In genomic region chr6:32609731-32610640, GRCh38 we compare ENCODE assay signal across 8 cellular contexts. TPM values are rescaled to one million over a fixed set of nuclear protein-coding genes. Genes with fewer than 3 reads are reported as not detected.
A peak's percentile ranks its signal among the peaks of the same experiment; 100 is the strongest.
DNase-seq lines count a peak whose midpoint lies in the region; FAIRE-seq and TF ChIP-seq lines count a peak whose summit lies in the region.

No MANE protein-coding gene starts in this region.

- H3K4me1 ChIP-seq in KMS-11 (ENCODE audit: low read depth, poor library complexity, severe bottlenecking): peaks cover 23% of the 10 kb centered on the region

- no peaks in the 10 kb centered on the region for H3K27me3 ChIP-seq in KMS-11 (ENCODE audit: insufficient read depth, low read depth)
- H3K27me3 ChIP-seq in kidney epithelial cell (ENCODE audit: control insufficient read depth, insufficient read depth, low read length): no peaks in the 10 kb centered on the region

- no peak for TF ChIP-seq POLR2A in H54 (IDR thresholded peaks at IDR 0.05; ENCODE audit: low read depth, low read length)

- peak; percentile 98 for FAIRE-seq in H54 (lab: Jason Lieb, UNC)

- TF ChIP-seq CTCF in KMS-11 (conservative IDR thresholded peaks at IDR 0.05; ENCODE audit: low read depth, low read length): no peak
- TF ChIP-seq CTCF in kidney epithelial cell (IDR thresholded peaks at IDR 0.05; ENCODE audit: insufficient read depth, low read length, poor library complexity, severe bottlenecking): no peak

- H3K27ac ChIP-seq in KMS-11: peak overlapping the region; percentile 94

- no peaks in the 10 kb centered on the region for H3K36me3 ChIP-seq in KMS-11 (ENCODE audit: insufficient read depth)
- no peaks in the 10 kb centered on the region for H3K36me3 ChIP-seq in kidney epithelial cell (ENCODE audit: control insufficient read depth, insufficient read depth, low read length)

- DNase-seq in NCI-H748 (lab: John Stamatoyannopoulos, UW; ENCODE audit: unreplicated experiment) (peak; percentile 8), NCI-H748 treated with DMSO at 0.1 percent for 48 hours (lab: John Stamatoyannopoulos, UW) (no peak), H54 (ENCODE audit: insufficient read length, low spot score) (peak; percentile 28), T-helper 22 cell (ENCODE audit: low read depth) (peak; percentile 55), cerebellum (ENCODE audit: low spot score) (peak; percentile 65), kidney epithelial cell (ENCODE audit: low read depth) (peak; percentile 93)
- peak; percentile 15 for DNase-seq in stimulated activated CD4-positive, alpha-beta T cell treated with anti-CD3 and anti-CD28 coated beads, Interleukin-4, amount 100 ng/mL, for 1 hour

- no peaks in the 10 kb centered on the region for H4K20me1 ChIP-seq in KMS-11 (ENCODE audit: insufficient read depth)

- peak overlapping the region; percentile 71 for H3K9ac ChIP-seq in KMS-11

- H3K79me2 ChIP-seq in KMS-11 (ENCODE audit: insufficient read depth, low read depth): no peaks in the 10 kb centered on the region

- H3K4me2 ChIP-seq in KMS-11: peak overlapping the region; percentile 62

- peak overlapping the region; percentile 26; the same call in 1 of the 2 replicates for H2AFZ ChIP-seq in KMS-11 (ENCODE audit: low read depth)

- H3K4me3 ChIP-seq in KMS-11 (IDR thresholded peaks at IDR 0.05; ENCODE audit: insufficient read depth, low read depth, low read length) (no peak overlapping the region), kidney epithelial cell (ENCODE audit: low read depth, low read length) (no peak overlapping the region)

RNA-seq across cellular contexts. Expression of gene HLA-DRB1, which starts 20.3 kb away (rescaled TPM):
- 0.73 TPM for total RNA-seq in cerebellum
- total RNA-seq in kidney epithelial cell: 2.6 and 4.0 TPM in 2 replicates

RNA-seq across cellular contexts. Expression of gene HLA-DQA1, which starts 27.2 kb away (rescaled TPM):
- total RNA-seq in cerebellum (not detected), kidney epithelial cell (0.21 TPM in 2 replicates)

RNA-seq across cellular contexts. Expression of gene HLA-DQB1, which starts 56.5 kb away (rescaled TPM):
- total RNA-seq in cerebellum (not detected), kidney epithelial cell (24.5 and 28.2 TPM in 2 replicates)

Comparison
In these comparisons a context has a peak if more than half of its experiments do, and no peak if none do; other contexts are left out.
1. RNA of gene HLA-DQB1, which starts 56.5 kb away (total RNA-seq): 24.5 to 28.2 TPM in kidney epithelial cell; not detected in cerebellum (single experiment); every median in the first group is over 10 times any median in the second.